In the genomic region with DNA sequence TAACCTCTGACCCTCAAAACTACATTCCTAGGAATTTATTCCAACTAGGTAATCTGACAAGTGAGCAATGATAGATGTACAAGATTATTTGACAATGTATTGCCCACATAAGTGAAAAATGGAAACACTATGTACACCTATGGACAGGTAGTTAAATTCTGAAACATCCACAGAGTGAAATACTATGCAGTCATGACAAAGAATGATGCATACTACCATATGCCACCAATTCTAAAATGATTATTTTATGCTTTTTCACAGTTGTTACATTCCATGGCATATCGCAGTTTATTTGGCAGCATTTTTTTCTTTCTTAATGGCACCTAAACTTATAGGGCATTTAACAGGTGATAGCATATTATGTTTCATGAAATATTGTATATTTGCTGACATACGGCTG, we compare ENCODE assay signal across 24 cellular contexts.
"Had no signal": no experiment of that assay in that cellular context is flagged by ENCODE, and none has a peak within 500 bp of the region (broad histone marks: within the 10 kb centered on the region; RNA-seq: fewer than 3 reads in every experiment).

No MANE protein-coding gene starts in this region.

- DNase-seq: colonic mucosa; cortex of kidney; effector CD8-positive, alpha-beta T cell; effector memory CD8-positive, alpha-beta T cell; erythroblast; esophagus squamous epithelium; foreskin fibroblast; foreskin melanocyte; gastrocnemius medialis; glutamatergic neuron; head of caudate nucleus; heart right ventricle; hippocampal formation; left cardiac atrium; left lung; left ventricle myocardium superior; lower lobe of right lung; mesenchymal stem cell; mucosa of descending colon; naive B cell had no signal

- H3K9me3 ChIP-seq: colonic mucosa, esophagus squamous epithelium, gastrocnemius medialis, heart right ventricle, left lung, lower lobe of right lung, mucosa of descending colon had no signal

- H3K4me1 ChIP-seq: colonic mucosa, esophagus squamous epithelium, gastrocnemius medialis, lower lobe of right lung had no signal

- H3K4me3 ChIP-seq: colonic mucosa, esophagus squamous epithelium, gastrocnemius medialis, heart right ventricle, left lung, lower lobe of right lung, mucosa of descending colon had no signal

- H3K36me3 ChIP-seq: colonic mucosa, esophagus squamous epithelium, gastrocnemius medialis, heart right ventricle, left lung, lower lobe of right lung had no signal

- H3K27me3 ChIP-seq: colonic mucosa, gastrocnemius medialis had no signal

- H3K27ac ChIP-seq: colonic mucosa, epithelial cell of prostate, esophagus squamous epithelium, gastrocnemius medialis, heart right ventricle, left lung, lower lobe of right lung had no signal

- FAIRE-seq: endometrium, islet of Langerhans, keratinocyte had no signal
